13 cellular contexts compared by ENCODE assay signal in genomic region chr5:137665678-137666077, GRCh38.
DNase-seq lines count a peak whose midpoint lies in the region; ATAC-seq and TF ChIP-seq lines count a peak whose summit lies in the region.
"Had no signal": no experiment of that assay in that cellular context is flagged by ENCODE, and none has a peak within 500 bp of the region (broad histone marks: within the 10 kb centered on the region; RNA-seq: fewer than 3 reads in every experiment).

No MANE protein-coding gene starts in this region.

- intact Hi-C loops in Calu3 (cut with micrococcal nuclease; ENCODE audit: unreplicated experiment): loop anchor here (2.0 to 10.0 kb wide), 2 partner anchors 53 to 159 kb away; no protein-coding TSS in a partner anchor
- intact Hi-C loops in body of pancreas (cut with DNase I): no loop called here
- intact Hi-C loops in head of caudate nucleus (cut with DNase I): no loop called here

- no peaks in the 10 kb centered on the region for H3K27me3 ChIP-seq in body of pancreas
- H3K27me3 ChIP-seq: BLaER1, sigmoid colon had no signal

- H3K36me3 Mint-ChIP-seq in activated T-cell treated with anti-CD3 and anti-CD28 coated beads, Interleukin-2, amount 50 U/mL, for 72 hours (ENCODE audit: insufficient read depth in 2 of 2): no peaks in the 10 kb centered on the region
- no peaks in the 10 kb centered on the region for H3K36me3 Mint-ChIP-seq in activated T-cell treated with anti-CD3 and anti-CD28 coated beads, Interleukin-2, amount 50 U/mL, for 4 hours (ENCODE audit: insufficient read depth)
- H3K36me3 Mint-ChIP-seq in Calu3 (ENCODE audit: insufficient read depth, unreplicated experiment): peaks cover 8% of the 10 kb centered on the region
- H3K36me3 Mint-ChIP-seq in stimulated activated effector memory CD8-positive, alpha-beta T cell treated with anti-CD3 and anti-CD28 coated beads, Interleukin-12 subunit alpha, Interleukin-12 subunit beta, amount 100 ng/mL, for 72 hours: no peaks in the 10 kb centered on the region

- no peaks in the 10 kb centered on the region for H3K9me3 ChIP-seq in body of pancreas
- H3K9me3 ChIP-seq: BLaER1, sigmoid colon had no signal

- peaks cover 51% of the 10 kb centered on the region for H3K4me1 ChIP-seq in body of pancreas
- H3K4me1 ChIP-seq: sigmoid colon had no signal

- WGBS in body of pancreas, 2 donors: 41 to 50% methylated on average over 2 of the region's 2 CpGs

- H3K36me3 ChIP-seq in body of pancreas (replicated peaks in 1 of 2; ENCODE audit: insufficient read depth in 1 of 2, low read depth in 2 of 2): no peaks in the 10 kb centered on the region
- H3K36me3 ChIP-seq: BLaER1, sigmoid colon had no signal

- H3K4me3 Mint-ChIP-seq in activated T-cell treated with anti-CD3 and anti-CD28 coated beads, Interleukin-2, amount 50 U/mL, for 72 hours: peak overlapping the region in 1 of 2 donors; percentile 52
- H3K4me3 Mint-ChIP-seq in activated T-cell treated with anti-CD3 and anti-CD28 coated beads, Interleukin-2, amount 50 U/mL, for 4 hours: no peak overlapping the region
- peak overlapping the region; percentile 14 for H3K4me3 Mint-ChIP-seq in Calu3 (ENCODE audit: low read depth, unreplicated experiment)
- no peak overlapping the region for H3K4me3 Mint-ChIP-seq in stimulated activated effector memory CD8-positive, alpha-beta T cell treated with anti-CD3 and anti-CD28 coated beads, Interleukin-12 subunit alpha, Interleukin-12 subunit beta, amount 100 ng/mL, for 72 hours

- H3K27ac Mint-ChIP-seq in activated T-cell treated with anti-CD3 and anti-CD28 coated beads, Interleukin-2, amount 50 U/mL, for 72 hours: peak overlapping the region; percentile 67
- peak overlapping the region; percentile 28 for H3K27ac Mint-ChIP-seq in Calu3 (ENCODE audit: unreplicated experiment)
- H3K27ac Mint-ChIP-seq in stimulated activated effector memory CD8-positive, alpha-beta T cell treated with anti-CD3 and anti-CD28 coated beads, Interleukin-12 subunit alpha, Interleukin-12 subunit beta, amount 100 ng/mL, for 72 hours: peak overlapping the region; percentile 54

- TF ChIP-seq POLR2A in body of pancreas (IDR thresholded peaks at IDR 0.05): no peak

- no peak for DNase-seq in activated T-cell treated with anti-CD3 and anti-CD28 coated beads, Interleukin-2, amount 50 U/mL, for 72 hours
- no peak for DNase-seq in activated T-cell treated with anti-CD3 and anti-CD28 coated beads, Interleukin-2, amount 50 U/mL, for 4 hours
- DNase-seq in Calu3 (no peak), body of pancreas (no peak), GDM1 (lab: John Stamatoyannopoulos, UW) (no peak), head of caudate nucleus (no peak)
- no peak for DNase-seq in stimulated activated effector memory CD8-positive, alpha-beta T cell treated with anti-CD3 and anti-CD28 coated beads, Interleukin-12 subunit alpha, Interleukin-12 subunit beta, amount 100 ng/mL, for 72 hours (ENCODE audit: low spot score in 2 of 2)
- DNase-seq: glutamatergic neuron, NCI-H524 treated with DMSO at 0.1 percent for 48 hours, SHP77, sigmoid colon had no signal

- H3K4me3 ChIP-seq in body of pancreas: no peak overlapping the region
- H3K4me3 ChIP-seq: BLaER1, sigmoid colon had no signal

- BruUV-seq in Calu3 (replicated peaks; lab: Mats Ljungman, UMichigan): no TSS peak

- H3K9me3 Mint-ChIP-seq in activated T-cell treated with anti-CD3 and anti-CD28 coated beads, Interleukin-2, amount 50 U/mL, for 72 hours: no peaks in the 10 kb centered on the region
- H3K9me3 Mint-ChIP-seq in activated T-cell treated with anti-CD3 and anti-CD28 coated beads, Interleukin-2, amount 50 U/mL, for 4 hours: no peaks in the 10 kb centered on the region
- no peaks in the 10 kb centered on the region for H3K9me3 Mint-ChIP-seq in Calu3 (ENCODE audit: low read depth, unreplicated experiment)
- no peaks in the 10 kb centered on the region for H3K9me3 Mint-ChIP-seq in stimulated activated effector memory CD8-positive, alpha-beta T cell treated with anti-CD3 and anti-CD28 coated beads, Interleukin-12 subunit alpha, Interleukin-12 subunit beta, amount 100 ng/mL, for 72 hours

- peak overlapping the region; percentile 70 to 84 (median 74) for H3K27ac ChIP-seq in body of pancreas
- H3K27ac ChIP-seq: BLaER1, sigmoid colon had no signal

- no peak for ATAC-seq in activated T-cell treated with anti-CD3 and anti-CD28 coated beads, Interleukin-2, amount 50 U/mL, for 72 hours (replicated peaks in 1 of 2)
- no peak for ATAC-seq in activated T-cell treated with anti-CD3 and anti-CD28 coated beads, Interleukin-2, amount 50 U/mL, for 4 hours
- ATAC-seq in body of pancreas (no peak), HG03457 (IDR thresholded peaks at IDR 0.05; ENCODE audit: unreplicated experiment) (no peak)
- no peak for ATAC-seq in stimulated activated effector memory CD8-positive, alpha-beta T cell treated with anti-CD3 and anti-CD28 coated beads, Interleukin-12 subunit alpha, Interleukin-12 subunit beta, amount 100 ng/mL, for 72 hours

- CTCF ChIA-PET in Calu3 (lab: Charles Lee): interaction anchor here (1.0 to 2.1 kb wide), 3 partner anchors 36 to 86 kb away, joined by 5 to 12 read pairs (median 6); no protein-coding TSS in a partner anchor

- H3K4me1 Mint-ChIP-seq in activated T-cell treated with anti-CD3 and anti-CD28 coated beads, Interleukin-2, amount 50 U/mL, for 72 hours (ENCODE audit: low read depth): peaks cover 33% of the 10 kb centered on the region
- peaks cover 16% of the 10 kb centered on the region for H3K4me1 Mint-ChIP-seq in activated T-cell treated with anti-CD3 and anti-CD28 coated beads, Interleukin-2, amount 50 U/mL, for 4 hours (ENCODE audit: low read depth)
- peaks cover 70% of the 10 kb centered on the region for H3K4me1 Mint-ChIP-seq in Calu3 (ENCODE audit: low read depth, unreplicated experiment)
- peaks cover 11% of the 10 kb centered on the region for H3K4me1 Mint-ChIP-seq in stimulated activated effector memory CD8-positive, alpha-beta T cell treated with anti-CD3 and anti-CD28 coated beads, Interleukin-12 subunit alpha, Interleukin-12 subunit beta, amount 100 ng/mL, for 72 hours

- H3K27me3 Mint-ChIP-seq in activated T-cell treated with anti-CD3 and anti-CD28 coated beads, Interleukin-2, amount 50 U/mL, for 72 hours (ENCODE audit: low read depth): no peaks in the 10 kb centered on the region
- H3K27me3 Mint-ChIP-seq in activated T-cell treated with anti-CD3 and anti-CD28 coated beads, Interleukin-2, amount 50 U/mL, for 4 hours (ENCODE audit: low read depth): no peaks in the 10 kb centered on the region
- H3K27me3 Mint-ChIP-seq in Calu3 (ENCODE audit: unreplicated experiment): no peaks in the 10 kb centered on the region

- TF ChIP-seq CTCF in Calu3 (IDR thresholded peaks at IDR 0.05; ENCODE audit: unreplicated experiment) (no peak), body of pancreas (IDR thresholded peaks at IDR 0.05) (no peak)
